17 cellular contexts compared by ENCODE assay signal in genomic region chr6:143689852-143690251, GRCh38. TPM values are rescaled to one million over a fixed set of nuclear protein-coding genes. Genes with fewer than 3 reads are reported as not detected.
DNase-seq lines count a peak whose midpoint lies in the region; ATAC-seq lines count a peak whose summit lies in the region.
"Had no signal": no experiment of that assay in that cellular context is flagged by ENCODE, and none has a peak within 500 bp of the region (broad histone marks: within the 10 kb centered on the region; RNA-seq: fewer than 3 reads in every experiment).

No MANE protein-coding gene starts in this region.

- peak overlapping the region; percentile 5 to 68 for H3K27ac Mint-ChIP-seq in effector memory CD8-positive, alpha-beta T cell
- H3K27ac Mint-ChIP-seq: activated CD8-positive, alpha-beta memory T cell treated with anti-CD3 and anti-CD28 coated beads, Interleukin-2, amount 10 ng/mL, durations not matched to agents 7 days and 5 days; stimulated activated naive B cell treated with anti-CD40 and anti-IgM and Interleukin-4, amounts not matched to agents 10 μg/mL and 1 μg/mL and 100 μg/mL, for 72 hours had no signal

- H3K4me3 Mint-ChIP-seq in effector memory CD8-positive, alpha-beta T cell: peak overlapping the region in 1 of 2 donors; percentile 48
- H3K4me3 Mint-ChIP-seq: activated CD8-positive, alpha-beta memory T cell treated with anti-CD3 and anti-CD28 coated beads, Interleukin-2, amount 10 ng/mL, durations not matched to agents 7 days and 5 days; stimulated activated naive B cell treated with anti-CD40 and anti-IgM and Interleukin-4, amounts not matched to agents 10 μg/mL and 1 μg/mL and 100 μg/mL, for 72 hours had no signal

- H3K27me3 Mint-ChIP-seq in effector memory CD8-positive, alpha-beta T cell: no peaks in the 10 kb centered on the region
- H3K27me3 Mint-ChIP-seq: activated CD8-positive, alpha-beta memory T cell treated with anti-CD3 and anti-CD28 coated beads, Interleukin-2, amount 10 ng/mL, durations not matched to agents 7 days and 5 days; stimulated activated naive B cell treated with anti-CD40 and anti-IgM and Interleukin-4, amounts not matched to agents 10 μg/mL and 1 μg/mL and 100 μg/mL, for 72 hours had no signal

- ATAC-seq in effector memory CD8-positive, alpha-beta T cell (replicated peaks): no peak
- no peak for ATAC-seq in GM18909 (IDR thresholded peaks at IDR 0.05; ENCODE audit: poor library complexity, unreplicated experiment)
- ATAC-seq: activated CD8-positive, alpha-beta memory T cell treated with anti-CD3 and anti-CD28 coated beads, Interleukin-2, amount 10 ng/mL, durations not matched to agents 7 days and 5 days; left colon; Panc1; stimulated activated naive B cell treated with anti-CD40 and anti-IgM and Interleukin-4, amounts not matched to agents 10 μg/mL and 1 μg/mL and 100 μg/mL, for 72 hours had no signal

- H3K36me3 Mint-ChIP-seq in effector memory CD8-positive, alpha-beta T cell (ENCODE audit: insufficient read depth): peaks cover 2% of the 10 kb centered on the region
- H3K36me3 Mint-ChIP-seq: activated CD8-positive, alpha-beta memory T cell treated with anti-CD3 and anti-CD28 coated beads, Interleukin-2, amount 10 ng/mL, durations not matched to agents 7 days and 5 days; stimulated activated naive B cell treated with anti-CD40 and anti-IgM and Interleukin-4, amounts not matched to agents 10 μg/mL and 1 μg/mL and 100 μg/mL, for 72 hours had no signal

- no peaks in the 10 kb centered on the region for H3K9me3 Mint-ChIP-seq in effector memory CD8-positive, alpha-beta T cell
- H3K9me3 Mint-ChIP-seq: stimulated activated naive B cell treated with anti-CD40 and anti-IgM and Interleukin-4, amounts not matched to agents 10 μg/mL and 1 μg/mL and 100 μg/mL, for 72 hours had no signal

- H3K4me1 Mint-ChIP-seq in effector memory CD8-positive, alpha-beta T cell (ENCODE audit: low read depth in 2 of 2): peaks cover 39 to 46% of the 10 kb centered on the region in 2 donors
- H3K4me1 Mint-ChIP-seq: activated CD8-positive, alpha-beta memory T cell treated with anti-CD3 and anti-CD28 coated beads, Interleukin-2, amount 10 ng/mL, durations not matched to agents 7 days and 5 days had no signal

- peak; percentile 8 for DNase-seq in Daoy (ENCODE audit: low read depth)
- peak; percentile 49 for DNase-seq in NCI-H226
- DNase-seq in effector memory CD8-positive, alpha-beta T cell: no peak
- DNase-seq in renal cortical epithelial cell (ENCODE audit: low read depth): peak; percentile 87
- no peak for DNase-seq in T-helper 2 cell
- no peak for DNase-seq in NCI-H2107 treated with DMSO at 0.1 percent for 48 hours (lab: John Stamatoyannopoulos, UW; ENCODE audit: unreplicated experiment)
- no peak for DNase-seq in activated CD4-positive, alpha-beta T cell treated with anti-CD3 and anti-CD28 coated beads for 1 hour
- DNase-seq: activated CD8-positive, alpha-beta memory T cell treated with anti-CD3 and anti-CD28 coated beads, Interleukin-2, amount 10 ng/mL, durations not matched to agents 7 days and 5 days; adrenal gland; COR-L47; left colon; NCI-H1436; NCI-H2227 treated with DMSO at 0.1 percent for 48 hours; stimulated activated CD4-positive, alpha-beta T cell treated with anti-CD3 and anti-CD28 coated beads, Interleukin-15, amount 100 ng/mL, for 24 hours; stimulated activated naive B cell treated with anti-CD40 and anti-IgM and Interleukin-4, amounts not matched to agents 10 μg/mL and 1 μg/mL and 100 μg/mL, for 72 hours had no signal

RNA-seq across cellular contexts. Expression of gene PHACTR2, which starts 12.1 kb away (rescaled TPM):
- 14.6 and 30.3 TPM in 2 replicates for total RNA-seq in Daoy (2014; rRNA removed; shearing (Covaris generic))
- total RNA-seq in renal cortical epithelial cell: 41.0 and 43.4 TPM in 2 replicates

Comparison
In these comparisons a context has a peak if more than half of its experiments do, and no peak if none do; other contexts are left out.
1. DNase-seq: peak in Daoy (single experiment), NCI-H226 (single experiment) and renal cortical epithelial cell (single experiment); none in effector memory CD8-positive, alpha-beta T cell (0 of 3), T-helper 2 cell (0 of 5), NCI-H2107 treated with DMSO at 0.1 percent for 48 hours (single experiment) and activated CD4-positive, alpha-beta T cell treated with anti-CD3 and anti-CD28 coated beads for 1 hour (single experiment).